Comparison of ENCODE assay signal across 28 cellular contexts in the genomic region with DNA sequence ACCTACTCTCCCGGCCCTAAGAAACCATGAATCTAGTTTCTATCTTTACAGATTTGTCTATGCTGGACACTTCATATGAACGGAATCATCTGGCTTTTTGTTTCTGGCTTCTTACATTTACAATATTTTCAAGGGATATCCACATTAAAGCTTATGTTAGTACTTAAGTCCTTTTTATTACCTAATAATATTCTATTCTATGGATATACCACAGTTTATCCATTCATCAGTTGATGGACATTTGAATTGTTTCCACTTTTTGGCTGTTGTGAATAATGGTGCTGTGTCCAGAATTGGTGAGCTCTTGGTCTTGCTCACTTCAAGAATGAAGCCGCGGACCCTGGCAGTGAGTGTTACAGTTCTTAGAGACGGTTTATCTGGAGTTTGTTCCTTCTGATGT.
"Had no signal": no experiment of that assay in that cellular context is flagged by ENCODE, and none has a peak within 500 bp of the region (broad histone marks: within the 10 kb centered on the region; RNA-seq: fewer than 3 reads in every experiment).

No MANE protein-coding gene starts in this region.

- H3K4me3 Mint-ChIP-seq: stimulated activated effector memory CD8-positive, alpha-beta T cell treated with anti-CD3 and anti-CD28 coated beads, Interleukin-12 subunit alpha, Interleukin-12 subunit beta, amount 100 ng/mL, for 72 hours; stimulated activated memory B cell treated with anti-CD40 and anti-IgM and Interleukin-4, amounts not matched to agents 10 μg/mL and 1 μg/mL and 100 μg/mL, for 72 hours; stimulated activated naive B cell treated with anti-CD40 and anti-IgM and Interleukin-4, amounts not matched to agents 10 μg/mL and 1 μg/mL and 100 μg/mL, for 72 hours; stimulated activated naive CD8-positive, alpha-beta T cell treated with anti-CD3 and anti-CD28 coated beads, Interleukin-15, amount 100 ng/mL, for 72 hours; stimulated activated naive CD8-positive, alpha-beta T cell treated with anti-CD3 and anti-CD28 coated beads, Interleukin-15, Interleukin-2, amounts not matched to agents 100 ng/mL and 50 ng/mL, for 24 hours; type B pancreatic cell had no signal

- H3K36me3 ChIP-seq: stomach, suprapubic skin, thoracic aorta, thyroid gland, transverse colon, upper lobe of right lung, uterus, vagina had no signal

- H3K27ac ChIP-seq: stomach, suprapubic skin, testis, thoracic aorta, thyroid gland, tibial artery, tibial nerve, transverse colon, upper lobe of left lung, upper lobe of right lung, uterus, vagina had no signal

- H3K9me3 Mint-ChIP-seq: stimulated activated effector memory CD8-positive, alpha-beta T cell treated with anti-CD3 and anti-CD28 coated beads, Interleukin-12 subunit alpha, Interleukin-12 subunit beta, amount 100 ng/mL, for 72 hours; stimulated activated memory B cell treated with anti-CD40 and anti-IgM and Interleukin-4, amounts not matched to agents 10 μg/mL and 1 μg/mL and 100 μg/mL, for 72 hours; stimulated activated naive CD8-positive, alpha-beta T cell treated with anti-CD3 and anti-CD28 coated beads, Interleukin-15, amount 100 ng/mL, for 72 hours; type B pancreatic cell had no signal

- H3K9me3 ChIP-seq: stomach, suprapubic skin, testis, thoracic aorta, thyroid gland, tibial artery, transverse colon, upper lobe of right lung, uterus, vagina had no signal

- H3K36me3 Mint-ChIP-seq: stimulated activated effector memory CD8-positive, alpha-beta T cell treated with anti-CD3 and anti-CD28 coated beads, Interleukin-12 subunit alpha, Interleukin-12 subunit beta, amount 100 ng/mL, for 72 hours had no signal

- H3K4me1 ChIP-seq: vagina had no signal

- H3K27ac Mint-ChIP-seq: stimulated activated effector memory CD8-positive, alpha-beta T cell treated with anti-CD3 and anti-CD28 coated beads, Interleukin-12 subunit alpha, Interleukin-12 subunit beta, amount 100 ng/mL, for 72 hours; stimulated activated memory B cell treated with anti-CD40 and anti-IgM and Interleukin-4, amounts not matched to agents 10 μg/mL and 1 μg/mL and 100 μg/mL, for 72 hours; stimulated activated naive B cell treated with anti-CD40 and anti-IgM and Interleukin-4, amounts not matched to agents 10 μg/mL and 1 μg/mL and 100 μg/mL, for 72 hours; stimulated activated naive CD8-positive, alpha-beta T cell treated with anti-CD3 and anti-CD28 coated beads, Interleukin-15, amount 100 ng/mL, for 72 hours; stimulated activated naive CD8-positive, alpha-beta T cell treated with anti-CD3 and anti-CD28 coated beads, Interleukin-15, Interleukin-2, amounts not matched to agents 100 ng/mL and 50 ng/mL, for 24 hours; type B pancreatic cell had no signal

- H3K27me3 ChIP-seq: stomach, suprapubic skin, testis, thyroid gland, tibial artery, tibial nerve, transverse colon, upper lobe of left lung, upper lobe of right lung, uterus, vagina had no signal

- H3K27me3 Mint-ChIP-seq: stimulated activated memory B cell treated with anti-CD40 and anti-IgM and Interleukin-4, amounts not matched to agents 10 μg/mL and 1 μg/mL and 100 μg/mL, for 72 hours; stimulated activated naive B cell treated with anti-CD40 and anti-IgM and Interleukin-4, amounts not matched to agents 10 μg/mL and 1 μg/mL and 100 μg/mL, for 72 hours; stimulated activated naive CD8-positive, alpha-beta T cell treated with anti-CD3 and anti-CD28 coated beads, Interleukin-15, amount 100 ng/mL, for 72 hours; stimulated activated naive CD8-positive, alpha-beta T cell treated with anti-CD3 and anti-CD28 coated beads, Interleukin-15, Interleukin-2, amounts not matched to agents 100 ng/mL and 50 ng/mL, for 24 hours; type B pancreatic cell had no signal

- H3K4me3 ChIP-seq: stomach, suprapubic skin, testis, thoracic aorta, thyroid gland, tibial artery, tibial nerve, transverse colon, upper lobe of left lung, upper lobe of right lung, uterus, vagina had no signal

- DNase-seq: stimulated activated CD4-positive, alpha-beta T cell treated with anti-CD3 and anti-CD28 coated beads, Interleukin-2, amount 100 ng/mL, for 48 hours; stimulated activated CD4-positive, alpha-beta T cell treated with anti-CD3 and anti-CD28 coated beads, Interleukin-4, amount 100 ng/mL, for 1 hour; stimulated activated CD4-positive, alpha-beta T cell treated with anti-CD3 and anti-CD28 coated beads, Interleukin-4, amount 100 ng/mL, for 24 hours; stimulated activated CD4-positive, alpha-beta T cell treated with anti-CD3 and anti-CD28 coated beads, Interleukin-4, amount 100 ng/mL, for 4 hours; stimulated activated CD8-positive, alpha-beta memory T cell treated with anti-CD3 and anti-CD28 coated beads, Interleukin-4, amount 100 ng/mL, for 48 hours; stimulated activated naive B cell treated with anti-CD40 and anti-IgM and Interleukin-4, amounts not matched to agents 10 μg/mL and 1 μg/mL and 100 μg/mL, for 72 hours; stimulated activated naive CD4-positive, alpha-beta T cell; stimulated activated naive CD4-positive, alpha-beta T cell treated with Interleukin-2 at 50 U/mL for 16 hours; stimulated activated naive CD8-positive, alpha-beta T cell treated with anti-CD3 and anti-CD28 coated beads, Interleukin-15, amount 100 ng/mL, for 72 hours; stimulated activated naive CD8-positive, alpha-beta T cell treated with anti-CD3 and anti-CD28 coated beads, Interleukin-15, Interleukin-2, amounts not matched to agents 100 U/mL and 50 U/mL, for 24 hours; stomach; substantia nigra; thyroid gland; tibial artery; transverse colon; trophoblast cell; upper lobe of left lung; upper lobe of right lung; uterus had no signal

- ATAC-seq: stimulated activated effector memory CD8-positive, alpha-beta T cell treated with anti-CD3 and anti-CD28 coated beads, Interleukin-12 subunit alpha, Interleukin-12 subunit beta, amount 100 ng/mL, for 72 hours; stimulated activated memory B cell treated with anti-CD40 and anti-IgM and Interleukin-4, amounts not matched to agents 10 μg/mL and 1 μg/mL and 100 μg/mL, for 72 hours; stimulated activated naive B cell treated with anti-CD40 and anti-IgM and Interleukin-4, amounts not matched to agents 10 μg/mL and 1 μg/mL and 100 μg/mL, for 72 hours; stimulated activated naive CD8-positive, alpha-beta T cell treated with anti-CD3 and anti-CD28 coated beads, Interleukin-15, amount 100 ng/mL, for 72 hours; stimulated activated naive CD8-positive, alpha-beta T cell treated with anti-CD3 and anti-CD28 coated beads, Interleukin-15, Interleukin-2, amounts not matched to agents 100 U/mL and 50 U/mL, for 24 hours; upper lobe of right lung had no signal
